26 cellular contexts compared by ENCODE assay signal in genomic region chr14:105502446-105503295, GRCh38. TPM values are rescaled to one million over a fixed set of nuclear protein-coding genes. Genes with fewer than 3 reads are reported as not detected.
A peak's percentile ranks its signal among the peaks of the same experiment; 100 is the strongest.
DNase-seq lines count a peak whose midpoint lies in the region; ATAC-seq and TF ChIP-seq lines count a peak whose summit lies in the region.
"Had no signal": no experiment of that assay in that cellular context is flagged by ENCODE, and none has a peak within 500 bp of the region (broad histone marks: within the 10 kb centered on the region; RNA-seq: fewer than 3 reads in every experiment).

No MANE protein-coding gene starts in this region.

- intact Hi-C loops in Right ventricle myocardium superior (cut with DNase I) = no loop called here
- intact Hi-C loops in heart right ventricle (cut with DNase I) = no loop called here
- intact Hi-C loops in activated T-helper 1 cell treated with anti-CD3 and anti-CD28 coated beads, Interleukin-12 subunit alpha, Interleukin-12 subunit beta, Interleukin-2, Interleukin-4 antibody, amounts not matched to agents 30 ng/mL and 10 ng/mL and 1 ng/mL, durations not matched to agents 14 hours and 24 hours and 36 hours (cut with micrococcal nuclease) = no loop called here
- intact Hi-C loops in aorta (cut with DNase I) = no loop called here
- intact Hi-C loops in adrenal gland (cut with DNase I) = no loop called here

- ATAC-seq in Right ventricle myocardium superior (ENCODE audit: poor library complexity) (no peak), heart right ventricle (no peak), aorta (ENCODE audit: low FRiP score) (no peak)
- ATAC-seq: gastroesophageal sphincter had no signal

- H3K4me1 Mint-ChIP-seq in activated T-helper 1 cell treated with anti-CD3 and anti-CD28 coated beads, Interleukin-12 subunit alpha, Interleukin-12 subunit beta, Interleukin-2, Interleukin-4 antibody, amounts not matched to agents 30 ng/mL and 10 ng/mL and 1 ng/mL, durations not matched to agents 14 hours and 24 hours and 36 hours (ENCODE audit: low read depth) = peaks cover 2% of the 10 kb centered on the region
- H3K4me1 Mint-ChIP-seq in neural crest cell = peaks cover 24% of the 10 kb centered on the region

- no peaks in the 10 kb centered on the region for H3K36me3 Mint-ChIP-seq in activated T-helper 1 cell treated with anti-CD3 and anti-CD28 coated beads, Interleukin-12 subunit alpha, Interleukin-12 subunit beta, Interleukin-2, Interleukin-4 antibody, amounts not matched to agents 30 ng/mL and 10 ng/mL and 1 ng/mL, durations not matched to agents 14 hours and 24 hours and 36 hours (ENCODE audit: low read depth)
- H3K36me3 Mint-ChIP-seq in neural crest cell (ENCODE audit: low read depth) = no peaks in the 10 kb centered on the region

- no peaks in the 10 kb centered on the region for H3K4me1 ChIP-seq in heart right ventricle
- H3K4me1 ChIP-seq in aorta (ENCODE audit: control insufficient read depth in 1 of 2, insufficient read depth in 2 of 2, low read length in 2 of 2) = no peaks in the 10 kb centered on the region
- no peaks in the 10 kb centered on the region for H3K4me1 ChIP-seq in adrenal gland (replicated peaks in 1 of 2)
- H3K4me1 ChIP-seq: lower lobe of right lung, spleen had no signal

- TF ChIP-seq POLR2A in adrenal gland (IDR thresholded peaks at IDR 0.05) = no peak

- WGBS in heart right ventricle, 2 donors = 83 to 90% methylated on average over 18 of the region's 18 CpGs
- 76 to 83% methylated on average over 18 of the region's 18 CpGs for WGBS in aorta, 2 donors
- 75 to 82% (median 77%) methylated on average over 4 to 18 of the region's 18 CpGs for WGBS in adrenal gland, 4 donors

- H3K27me3 ChIP-seq in heart right ventricle = peaks cover 0 to 6% (median 0%) of the 10 kb centered on the region in 7 donors
- no peaks in the 10 kb centered on the region for H3K27me3 ChIP-seq in aorta (ENCODE audit: control insufficient read depth in 1 of 2, insufficient read depth in 2 of 2, low read length in 1 of 2)
- peaks cover 6% of the 10 kb centered on the region for H3K27me3 ChIP-seq in adrenal gland
- H3K27me3 ChIP-seq: gastroesophageal sphincter had no signal

- TF ChIP-seq CTCF in heart right ventricle (IDR thresholded peaks at IDR 0.05) (no peak), neural crest cell (conservative IDR thresholded peaks at IDR 0.05) (no peak), adrenal gland (IDR thresholded peaks at IDR 0.05) (no peak), GM20000 (IDR thresholded peaks at IDR 0.05; ENCODE audit: extremely low read depth, missing control alignments) (no peak)

- no peak overlapping the region for H3K4me3 Mint-ChIP-seq in activated T-helper 1 cell treated with anti-CD3 and anti-CD28 coated beads, Interleukin-12 subunit alpha, Interleukin-12 subunit beta, Interleukin-2, Interleukin-4 antibody, amounts not matched to agents 30 ng/mL and 10 ng/mL and 1 ng/mL, durations not matched to agents 14 hours and 24 hours and 36 hours
- peak overlapping the region; percentile 77 for H3K4me3 Mint-ChIP-seq in neural crest cell
- H3K4me3 Mint-ChIP-seq: endodermal cell; T-helper 2 cell treated with Interferon-gamma antibody and Interleukin-4, amounts not matched to agents 5 μg/mL and 100 μg/mL, for 36 hours had no signal

- H3K27me3 Mint-ChIP-seq in activated T-helper 1 cell treated with anti-CD3 and anti-CD28 coated beads, Interleukin-12 subunit alpha, Interleukin-12 subunit beta, Interleukin-2, Interleukin-4 antibody, amounts not matched to agents 30 ng/mL and 10 ng/mL and 1 ng/mL, durations not matched to agents 14 hours and 24 hours and 36 hours (ENCODE audit: insufficient read depth) = peaks cover 9% of the 10 kb centered on the region
- H3K27me3 Mint-ChIP-seq in neural crest cell (ENCODE audit: low read depth) = peaks cover 13% of the 10 kb centered on the region

- no peaks in the 10 kb centered on the region for H3K9me3 Mint-ChIP-seq in activated T-helper 1 cell treated with anti-CD3 and anti-CD28 coated beads, Interleukin-12 subunit alpha, Interleukin-12 subunit beta, Interleukin-2, Interleukin-4 antibody, amounts not matched to agents 30 ng/mL and 10 ng/mL and 1 ng/mL, durations not matched to agents 14 hours and 24 hours and 36 hours
- H3K9me3 Mint-ChIP-seq in neural crest cell = no peaks in the 10 kb centered on the region
- H3K9me3 Mint-ChIP-seq: endodermal cell; T-helper 2 cell treated with Interferon-gamma antibody and Interleukin-4, amounts not matched to agents 5 μg/mL and 100 μg/mL, for 36 hours had no signal

- H3K27ac ChIP-seq in heart right ventricle (no peak overlapping the region), aorta (ENCODE audit: low read depth in 1 of 2, low read length in 2 of 2) (no peak overlapping the region), adrenal gland (no peak overlapping the region)
- H3K27ac ChIP-seq: C4-2B, esophagus squamous epithelium, gastroesophageal sphincter, lower lobe of right lung, SK-N-MC, spleen had no signal

- H3K27ac Mint-ChIP-seq in activated T-helper 1 cell treated with anti-CD3 and anti-CD28 coated beads, Interleukin-12 subunit alpha, Interleukin-12 subunit beta, Interleukin-2, Interleukin-4 antibody, amounts not matched to agents 30 ng/mL and 10 ng/mL and 1 ng/mL, durations not matched to agents 14 hours and 24 hours and 36 hours = peak overlapping the region; percentile 9
- peak overlapping the region; percentile 29 for H3K27ac Mint-ChIP-seq in neural crest cell (ENCODE audit: unreplicated experiment)
- H3K27ac Mint-ChIP-seq: endodermal cell had no signal

- H3K36me3 ChIP-seq in heart right ventricle = peaks cover 0 to 11% (median 0%) of the 10 kb centered on the region in 9 donors
- H3K36me3 ChIP-seq in aorta (ENCODE audit: control insufficient read depth in 1 of 2, insufficient read depth in 2 of 2, low read length in 1 of 2) = no peaks in the 10 kb centered on the region
- no peaks in the 10 kb centered on the region for H3K36me3 ChIP-seq in adrenal gland (replicated peaks in 1 of 2)
- H3K36me3 ChIP-seq: gastroesophageal sphincter had no signal

- DNase-seq in Right ventricle myocardium superior (peak; percentile 30), heart right ventricle (no peak), neural crest cell (ENCODE audit: low read depth, low spot score) (no peak), aorta (peak; percentile 35 to 73), adrenal gland (no peak), GM20000 (ENCODE audit: low spot score) (no peak), inferior parietal cortex (ENCODE audit: extremely low spot score) (no peak)
- DNase-seq in activated T-helper 1 cell treated with anti-CD3 and anti-CD28 coated beads, Interleukin-12 subunit alpha, Interleukin-12 subunit beta, Interleukin-2, Interleukin-4 antibody, amounts not matched to agents 30 ng/mL and 10 ng/mL and 1 ng/mL, durations not matched to agents 14 hours and 24 hours and 36 hours (ENCODE audit: low spot score) = no peak
- DNase-seq: activated naive CD4-positive, alpha-beta T cell treated with anti-CD3 and anti-CD28 coated beads, Interleukin-2, amount 50 U/mL, for 16 hours; EL; endodermal cell; esophagus squamous epithelium; islet precursor cell; lower lobe of right lung; MM.1S; NCI-H1436; NCI-H526; occipital lobe; retina; spleen; stimulated activated CD4-positive, alpha-beta T cell treated with anti-CD3 and anti-CD28 coated beads, Interleukin-4, amount 100 ng/mL, for 4 hours had no signal

- H3K4me3 ChIP-seq in heart right ventricle (no peak overlapping the region), aorta (ENCODE audit: low read length in 2 of 2) (no peak overlapping the region), adrenal gland (no peak overlapping the region)
- H3K4me3 ChIP-seq: esophagus squamous epithelium, gastroesophageal sphincter, lower lobe of right lung, SK-N-MC, spleen had no signal

- H3K9me3 ChIP-seq in heart right ventricle = no peaks in the 10 kb centered on the region
- H3K9me3 ChIP-seq in aorta (ENCODE audit: control insufficient read depth, low read length) = no peaks in the 10 kb centered on the region
- no peaks in the 10 kb centered on the region for H3K9me3 ChIP-seq in adrenal gland (replicated peaks in 1 of 3)
- H3K9me3 ChIP-seq: esophagus squamous epithelium, gastroesophageal sphincter, lower lobe of right lung, spleen had no signal

RNA-seq across cellular contexts. Expression of gene TEDC1, which starts 11.6 kb away (rescaled TPM):
- total RNA-seq in Right ventricle myocardium superior (6.2 TPM), heart right ventricle (1 to 10 TPM; 2.3 to 5.2 (median 4.2) TPM), neural crest cell (39.6 and 44.9 TPM in 2 replicates), aorta (10 to 100 TPM in 1 of 2 donors, 1 to 10 TPM in 1; 8.6 to 30.5 TPM), adrenal gland (1 to 10 TPM; 1.4 to 6.2 (median 3.4) TPM)
- polyA plus RNA-seq in heart right ventricle (10 to 100 TPM in 1 of 2 donors, 1 to 10 TPM in 1; 8.4 to 10.0 TPM), aorta (10 to 100 TPM in 1 of 2 donors, 1 to 10 TPM in 1; 9.6 to 33.8 TPM), adrenal gland (10 to 100 TPM in 2 of 3 donors, under 1 TPM in 1; 0.24 to 19.1 (median 12.7) TPM)
- 44.5 and 46.1 TPM in 2 replicates for total RNA-seq in activated T-helper 1 cell treated with anti-CD3 and anti-CD28 coated beads, Interleukin-12 subunit alpha, Interleukin-12 subunit beta, Interleukin-2, Interleukin-4 antibody, amounts not matched to agents 30 ng/mL and 10 ng/mL and 1 ng/mL, durations not matched to agents 14 hours and 24 hours and 36 hours

RNA-seq across cellular contexts. Expression of gene CRIP1, which starts 16.0 kb away (rescaled TPM):
- total RNA-seq in Right ventricle myocardium superior = 71.8 TPM
- total RNA-seq in heart right ventricle = 100 to 1,000 TPM in 1 of 10 donors, 10 to 100 TPM in 9; 34.0 to 131 (median 51.0) TPM
- 100 to 1,000 TPM; 149 to 170 TPM for polyA plus RNA-seq in heart right ventricle
- total RNA-seq in activated T-helper 1 cell treated with anti-CD3 and anti-CD28 coated beads, Interleukin-12 subunit alpha, Interleukin-12 subunit beta, Interleukin-2, Interleukin-4 antibody, amounts not matched to agents 30 ng/mL and 10 ng/mL and 1 ng/mL, durations not matched to agents 14 hours and 24 hours and 36 hours = 97.1 and 103 TPM in 2 replicates
- 3.2 and 4.8 TPM in 2 replicates for total RNA-seq in neural crest cell
- 100 to 1,000 TPM; 229 to 236 TPM for total RNA-seq in aorta
- 1,000 to 10,000 TPM in 1 of 2 donors, 100 to 1,000 TPM in 1; 740 to 1,123 TPM for polyA plus RNA-seq in aorta
- total RNA-seq in adrenal gland = 10 to 100 TPM in 3 of 8 donors, 1 to 10 TPM in 5; 1.9 to 20.0 (median 9.3) TPM
- 100 to 1,000 TPM in 1 of 3 donors, 10 to 100 TPM in 1, 1 to 10 TPM in 1; 5.9 to 157 (median 80.3) TPM for polyA plus RNA-seq in adrenal gland
- total RNA-seq: H4 had no signal

RNA-seq across cellular contexts. Expression of gene TMEM121, which starts 23.7 kb away (rescaled TPM):
- total RNA-seq in Right ventricle myocardium superior = 3.1 TPM
- 1 to 10 TPM in 8 of 10 donors, under 1 TPM in 2; 0.93 to 2.3 (median 1.7) TPM for total RNA-seq in heart right ventricle
- polyA plus RNA-seq in heart right ventricle = 1 to 10 TPM; 1.3 to 2.6 TPM
- total RNA-seq in activated T-helper 1 cell treated with anti-CD3 and anti-CD28 coated beads, Interleukin-12 subunit alpha, Interleukin-12 subunit beta, Interleukin-2, Interleukin-4 antibody, amounts not matched to agents 30 ng/mL and 10 ng/mL and 1 ng/mL, durations not matched to agents 14 hours and 24 hours and 36 hours = 9.9 and 11.7 TPM in 2 replicates
- 12.3 and 13.9 TPM in 2 replicates for total RNA-seq in neural crest cell
- total RNA-seq in aorta = 1 to 10 TPM; 1.9 to 7.5 TPM
- 1 to 10 TPM in 1 of 2 donors, under 1 TPM in 1; 0.75 to 4.2 TPM for polyA plus RNA-seq in aorta
- 10 to 100 TPM in 1 of 8 donors, 1 to 10 TPM in 7; 1.1 to 12.1 (median 1.5) TPM for total RNA-seq in adrenal gland
- polyA plus RNA-seq in adrenal gland = 1 to 10 TPM in 2 of 3 donors, not detected in 1; 1.9 to 2.0 TPM

RNA-seq across cellular contexts. Expression of gene CRIP2, which starts 28.1 kb away (rescaled TPM):
- total RNA-seq in Right ventricle myocardium superior (1,011 TPM), heart right ventricle (1,000 to 10,000 TPM in 3 of 10 donors, 100 to 1,000 TPM in 7; 731 to 1,223 (median 884) TPM), neural crest cell (38.3 and 39.3 TPM in 2 replicates), aorta (100 to 1,000 TPM; 267 to 352 TPM), adrenal gland (10 to 100 TPM; 36.4 to 90.6 (median 56.4) TPM)
- polyA plus RNA-seq in heart right ventricle (1,000 to 10,000 TPM; 1,120 to 1,194 TPM), aorta (100 to 1,000 TPM; 432 to 698 TPM), adrenal gland (100 to 1,000 TPM in 2 of 3 donors, 1 to 10 TPM in 1; 5.9 to 193 (median 141) TPM)
- total RNA-seq in activated T-helper 1 cell treated with anti-CD3 and anti-CD28 coated beads, Interleukin-12 subunit alpha, Interleukin-12 subunit beta, Interleukin-2, Interleukin-4 antibody, amounts not matched to agents 30 ng/mL and 10 ng/mL and 1 ng/mL, durations not matched to agents 14 hours and 24 hours and 36 hours = not detected in 2 replicates

Comparison
In these comparisons a context has a peak if more than half of its experiments do, and no peak if none do; other contexts are left out.
1. DNase-seq: peak in Right ventricle myocardium superior (single experiment) and aorta (2 of 2); none in heart right ventricle (0 of 2), activated T-helper 1 cell treated with anti-CD3 and anti-CD28 coated beads, Interleukin-12 subunit alpha, Interleukin-12 subunit beta, Interleukin-2, Interleukin-4 antibody, amounts not matched to agents 30 ng/mL and 10 ng/mL and 1 ng/mL, durations not matched to agents 14 hours and 24 hours and 36 hours (single experiment), neural crest cell (single experiment), adrenal gland (0 of 7), GM20000 (single experiment) and inferior parietal cortex (single experiment).